Comparison of ENCODE assay signal across 17 cellular contexts in genomic region chr9:126637002-126637849, GRCh38. TPM values are rescaled to one million over a fixed set of nuclear protein-coding genes. Genes with fewer than 3 reads are reported as not detected.
DNase-seq lines count a peak whose midpoint lies in the region; ATAC-seq and TF ChIP-seq lines count a peak whose summit lies in the region.
"Had no signal": no experiment of that assay in that cellular context is flagged by ENCODE, and none has a peak within 500 bp of the region (broad histone marks: within the 10 kb centered on the region; RNA-seq: fewer than 3 reads in every experiment).

No MANE protein-coding gene starts in this region.

- H3K27me3 ChIP-seq in Caco-2 (replicated peaks; ENCODE audit: control insufficient read depth, insufficient read depth, low read length), result no peaks in the 10 kb centered on the region
- H3K27me3 ChIP-seq in upper lobe of left lung, result peaks cover 0 to 20% (median 8%) of the 10 kb centered on the region in 4 donors

- peaks cover 14% of the 10 kb centered on the region for H3K36me3 Mint-ChIP-seq in effector memory CD8-positive, alpha-beta T cell (ENCODE audit: insufficient read depth)
- H3K36me3 Mint-ChIP-seq in Caco-2 (ENCODE audit: insufficient read depth, unreplicated experiment), result no peaks in the 10 kb centered on the region

- H3K27me3 Mint-ChIP-seq in effector memory CD8-positive, alpha-beta T cell, result peaks cover 48 to 72% of the 10 kb centered on the region in 2 donors
- no peaks in the 10 kb centered on the region for H3K27me3 Mint-ChIP-seq in Caco-2 (ENCODE audit: insufficient read depth, unreplicated experiment)

- peak; percentile 89 for ATAC-seq in effector memory CD8-positive, alpha-beta T cell (replicated peaks)
- ATAC-seq in upper lobe of left lung (ENCODE audit: low FRiP score in 2 of 2), result no peak
- ATAC-seq in GM18870 (IDR thresholded peaks at IDR 0.05; ENCODE audit: unreplicated experiment), result no peak
- ATAC-seq: left colon had no signal

- BruUV-seq in Caco-2 (replicated peaks; lab: Mats Ljungman, UMichigan), result no TSS peak

- H3K4me1 ChIP-seq in Caco-2 (peaks cover 18% of the 10 kb centered on the region), upper lobe of left lung (peaks cover 2 to 12% (median 4%) of the 10 kb centered on the region in 4 donors)

- TF ChIP-seq CTCF in Caco-2 (IDR thresholded peaks at IDR 0.05; ENCODE audit: insufficient read depth in 1 of 2, low read depth in 1 of 2, low read length in 1 of 2, severe bottlenecking in 1 of 2, unreplicated experiment in 1 of 2), result no peak
- TF ChIP-seq CTCF in upper lobe of left lung (IDR thresholded peaks at IDR 0.05), result no peak

- H3K36me3 ChIP-seq in Caco-2 (ENCODE audit: control insufficient read depth, insufficient read depth, low read length), result no peaks in the 10 kb centered on the region
- no peaks in the 10 kb centered on the region for H3K36me3 ChIP-seq in upper lobe of left lung
- H3K36me3 ChIP-seq: HAP-1 had no signal

- TF ChIP-seq EP300 in upper lobe of left lung (IDR thresholded peaks at IDR 0.05), result no peak

- peak overlapping the region; percentile 49 to 65 for H3K4me3 Mint-ChIP-seq in effector memory CD8-positive, alpha-beta T cell
- H3K4me3 Mint-ChIP-seq in Caco-2 (ENCODE audit: unreplicated experiment), result no peak overlapping the region

- CTCF ChIA-PET in Caco-2 (lab: Charles Lee), result interaction anchor here (0.8 to 1.6 kb wide), 2 partner anchors 54 to 144 kb away, joined by 3 to 4 read pairs; no protein-coding TSS in a partner anchor

- no peak for TF ChIP-seq POLR2A in upper lobe of left lung (IDR thresholded peaks at IDR 0.05)

- 54 to 64% methylated on average over 10 to 13 of the region's 18 CpGs for WGBS in upper lobe of left lung, 2 donors

- H3K4me1 Mint-ChIP-seq in effector memory CD8-positive, alpha-beta T cell (ENCODE audit: low read depth in 2 of 2), result peaks cover 24 to 27% of the 10 kb centered on the region in 2 donors
- H3K4me1 Mint-ChIP-seq in Caco-2 (ENCODE audit: low read depth, unreplicated experiment), result peaks cover 15% of the 10 kb centered on the region

- H3K27ac ChIP-seq in upper lobe of left lung, result no peak overlapping the region

- H3K9me3 Mint-ChIP-seq in effector memory CD8-positive, alpha-beta T cell, result no peaks in the 10 kb centered on the region
- no peaks in the 10 kb centered on the region for H3K9me3 Mint-ChIP-seq in Caco-2 (ENCODE audit: unreplicated experiment)

- H3K27ac Mint-ChIP-seq in effector memory CD8-positive, alpha-beta T cell, result peak overlapping the region; percentile 53 to 71
- no peak overlapping the region for H3K27ac Mint-ChIP-seq in Caco-2 (ENCODE audit: unreplicated experiment)

- H3K9me3 ChIP-seq in Caco-2 (no peaks in the 10 kb centered on the region), upper lobe of left lung (no peaks in the 10 kb centered on the region)
- H3K9me3 ChIP-seq: HAP-1 had no signal

- intact Hi-C loops in Caco-2 (cut with micrococcal nuclease; ENCODE audit: unreplicated experiment), result no loop called here

- POLR2A ChIA-PET in Caco-2 (lab: Charles Lee), result no interaction called here

- H3K4me3 ChIP-seq in Caco-2 (ENCODE audit: low read depth, low read length) (no peak overlapping the region), upper lobe of left lung (no peak overlapping the region)
- H3K4me3 ChIP-seq: HAP-1 had no signal

- peak; percentile 27 for DNase-seq in NK-92 treated with Interleukin-12 subunit alpha and Interleukin-12 subunit beta, amount 100 ng/mL, for 24 hours (lab: John Stamatoyannopoulos, UW)
- DNase-seq in NK-92 (lab: John Stamatoyannopoulos, UW; ENCODE audit: unreplicated experiment) (no peak), NCI-H2171 treated with DMSO at 0.1 percent for 48 hours (lab: John Stamatoyannopoulos, UW) (peak; percentile 97), retina (peak; percentile 58), Caco-2 (no peak), upper lobe of left lung (no peak)
- DNase-seq in effector memory CD8-positive, alpha-beta T cell, result peak; percentile 73 to 76 (median 75)
- DNase-seq: activated CD4-positive, alpha-beta T cell treated with anti-CD3 and anti-CD28 coated beads, Interleukin-2, amount 50 U/mL, for 4 hours; Calu3; left colon; NCI-H2029; SHP77 treated with DMSO at 0.1 percent for 48 hours; T1000 had no signal

RNA-seq across cellular contexts. Expression of gene LMX1B, which starts 23.5 kb away (rescaled TPM):
- total RNA-seq in Caco-2 (2022), result 15.5 and 17.0 TPM in 2 replicates
- under 1 TPM in 2 of 6 donors, not detected in 4; 0.14 to 0.40 TPM for total RNA-seq in upper lobe of left lung
- total RNA-seq: A673, Calu3, renal cortical epithelial cell had no signal

Comparison
In these comparisons a context has a peak if more than half of its experiments do, and no peak if none do; other contexts are left out.
1. DNase-seq: peak in NK-92 treated with Interleukin-12 subunit alpha and Interleukin-12 subunit beta, amount 100 ng/mL, for 24 hours (single experiment), NCI-H2171 treated with DMSO at 0.1 percent for 48 hours (single experiment), effector memory CD8-positive, alpha-beta T cell (3 of 3) and retina (single experiment); none in NK-92 (single experiment), Caco-2 (0 of 2) and upper lobe of left lung (0 of 2).
2. RNA of gene LMX1B, which starts 23.5 kb away (total RNA-seq): 15.5 to 17.0 TPM in Caco-2; 0.14 to 0.40 TPM in upper lobe of left lung; every median in the first group is over 10 times any median in the second.